24 cellular contexts compared by ENCODE assay signal in genomic region chr20:41327178-41327577, GRCh38. TPM values are rescaled to one million over a fixed set of nuclear protein-coding genes. Genes with fewer than 3 reads are reported as not detected.
DNase-seq lines count a peak whose midpoint lies in the region; ATAC-seq, FAIRE-seq and TF ChIP-seq lines count a peak whose summit lies in the region.
"Had no signal": no experiment of that assay in that cellular context is flagged by ENCODE, and none has a peak within 500 bp of the region (broad histone marks: within the 10 kb centered on the region; RNA-seq: fewer than 3 reads in every experiment).

No MANE protein-coding gene starts in this region.

- no peak overlapping the region for H3K4me3 Mint-ChIP-seq in neural progenitor cell
- H3K4me3 Mint-ChIP-seq: CD14-positive monocyte had no signal

- H4K5ac ChIP-seq in IMR-90 (ENCODE audit: low read depth, low read length), result peak overlapping the region; percentile 34

- H3K9me1 ChIP-seq in IMR-90 (ENCODE audit: insufficient read depth, low read length), result peaks cover 5% of the 10 kb centered on the region
- H3K9me1 ChIP-seq in K562 (ENCODE audit: control insufficient read depth, insufficient read depth, low read length), result no peaks in the 10 kb centered on the region

- H3K9me3 Mint-ChIP-seq in neural progenitor cell, result no peaks in the 10 kb centered on the region

- H3K4me3 ChIP-seq in GM23248 (no peak overlapping the region), IMR-90 (ENCODE audit: insufficient read depth, low read depth, low read length) (no peak overlapping the region), K562 (no peak overlapping the region), neural progenitor cell (no peak overlapping the region), gastroesophageal sphincter (no peak overlapping the region)
- H3K4me3 ChIP-seq: MG63, Peyer's patch, SJCRH30 had no signal

- no peak overlapping the region for H3K56ac ChIP-seq in IMR-90 (ENCODE audit: extremely low read depth, insufficient read depth, low read length)

- H2AK9ac ChIP-seq in IMR-90 (replicated peaks; ENCODE audit: low read depth, low read length, poor library complexity), result no peak overlapping the region

- WGBS in GM23248 (ENCODE audit: low coverage in 1 of 2, low lambda C conversion rate in 2 of 2, missing lambda C conversion rate in 2 of 2), 2 experiments, result 96 to 98% methylated on average over 5 of the region's 5 CpGs
- WGBS in IMR-90 (ENCODE audit: extremely low coverage in 2 of 2, insufficient read length in 1 of 2), 2 experiments, result 100% methylated on average over 1 of the region's 5 CpGs; no CpG with 5 or more reads in 1 of the 2 experiments
- WGBS in K562 (ENCODE audit: insufficient coverage, low coverage, missing lambda C conversion rate), result 41% methylated on average over 5 of the region's 5 CpGs
- 55 to 88% methylated on average over 2 to 5 of the region's 5 CpGs for WGBS in gastroesophageal sphincter (ENCODE audit: low coverage in 1 of 2), 2 donors

- peak overlapping the region; percentile 93 for H3K27ac Mint-ChIP-seq in neural progenitor cell
- H3K27ac Mint-ChIP-seq: CD14-positive monocyte had no signal

- dilution Hi-C loops in IMR-90 (cut with HindIII; ENCODE audit: low sequenced_read_pairs, unreplicated experiment), result no loop called here

- no peak for TF ChIP-seq EP300 in K562 (IDR thresholded peaks at IDR 0.05; ENCODE audit: low read length)
- no peak for TF ChIP-seq EP300 in gastroesophageal sphincter (IDR thresholded peaks at IDR 0.05)

- peak overlapping the region; percentile 69 for H2BK20ac ChIP-seq in IMR-90 (ENCODE audit: low read depth, low read length)

- no peak for TF ChIP-seq POLR2A in IMR-90 (IDR thresholded peaks at IDR 0.05; ENCODE audit: low read depth, low read length)
- TF ChIP-seq POLR2A in K562 (conservative IDR thresholded peaks at IDR 0.05), result no peak
- no peak for TF ChIP-seq POLR2A in gastroesophageal sphincter (IDR thresholded peaks at IDR 0.05)

- no peaks in the 10 kb centered on the region for H3K36me3 Mint-ChIP-seq in neural progenitor cell
- H3K36me3 Mint-ChIP-seq: CD14-positive monocyte had no signal

- H4K8ac ChIP-seq in IMR-90 (ENCODE audit: low read depth in 2 of 2, low read length in 2 of 2), result peak overlapping the region in 1 of 2 experiments; percentile 59; a peak in 1 of 4 replicates

- H3K9me2 ChIP-seq in GM23248 (ENCODE audit: insufficient read depth), result no peaks in the 10 kb centered on the region

- H3K4me2 ChIP-seq in GM23248 (ENCODE audit: unreplicated experiment) (no peak overlapping the region), IMR-90 (ENCODE audit: low read depth, low read length) (no peak overlapping the region), K562 (ENCODE audit: insufficient read depth, low read length) (no peak overlapping the region), neural progenitor cell (no peak overlapping the region)

- TF ChIP-seq RAD21 in IMR-90 (IDR thresholded peaks at IDR 0.05; ENCODE audit: low read length) (no peak), K562 (CRISPR knock-in tag; conservative IDR thresholded peaks at IDR 0.05 in 1 of 2, IDR thresholded peaks at IDR 0.05 in 1 of 2) (no peak)

- intact Hi-C loops in IMR-90 (cut with micrococcal nuclease), result loop anchor here (5.0 kb wide), 1 partner anchor 190 kb away; the partner anchor contains the start of gene PLCG1
- intact Hi-C loops in K562 (cut with micrococcal nuclease), result no loop called here

- peak overlapping the region; percentile 31; the same call in 1 of the 2 replicates for H2AK5ac ChIP-seq in IMR-90 (ENCODE audit: low read depth, low read length)

- BruUV-seq in IMR-90 (replicated peaks; lab: Mats Ljungman, UMichigan) (no TSS peak), K562 (replicated peaks; lab: Mats Ljungman, UMichigan) (no TSS peak)

- CTCF ChIA-PET in IMR-90 (lab: Yijun Ruan, JAX) (interaction anchor here (0.6 kb wide), 1 partner anchor 39 kb away, joined by 3 read pairs; no protein-coding TSS in a partner anchor), K562 (lab: Yijun Ruan, JAX; ENCODE audit: low intra/inter-chr PET ratio) (no interaction called here)

- H3K4me1 Mint-ChIP-seq in neural progenitor cell, result peaks cover 16% of the 10 kb centered on the region

- H2BK120ac ChIP-seq in IMR-90 (ENCODE audit: low read depth, low read length), result peak overlapping the region; percentile 11

- no peak for FAIRE-seq in K562 (lab: Jason Lieb, UNC)
- FAIRE-seq: A204.1, D721Med had no signal

- H3K9ac ChIP-seq in GM23248 (no peak overlapping the region), IMR-90 (ENCODE audit: low read depth, low read length) (no peak overlapping the region), K562 (ENCODE audit: insufficient read depth in 1 of 2, low read depth in 2 of 2, low read length in 2 of 2) (no peak overlapping the region), neural progenitor cell (no peak overlapping the region)

- H4K91ac ChIP-seq in IMR-90 (ENCODE audit: insufficient read depth, low read depth, low read length), result peak overlapping the region; percentile 49; the same call in 1 of the 2 replicates

- H3K79me2 ChIP-seq in GM23248 (ENCODE audit: insufficient read depth), result no peaks in the 10 kb centered on the region
- H3K79me2 ChIP-seq in K562 (ENCODE audit: control insufficient read depth, insufficient read depth, low read length), result no peaks in the 10 kb centered on the region
- H3K79me2 ChIP-seq in neural progenitor cell (ENCODE audit: low read depth), result no peaks in the 10 kb centered on the region

- POLR2A ChIA-PET in IMR-90 (lab: Charles Lee; ENCODE audit: unreplicated experiment), result no interaction called here
- POLR2A ChIA-PET in K562 (lab: Yijun Ruan, JAX), result interaction anchor here (1.8 kb wide), 1 partner anchor 13 kb away, joined by 4 read pairs; no protein-coding TSS in a partner anchor

- peaks cover 23% of the 10 kb centered on the region for H3F3A ChIP-seq in GM23248 (ENCODE audit: insufficient read depth)
- H3F3A ChIP-seq in neural progenitor cell (ENCODE audit: low read depth), result no peaks in the 10 kb centered on the region

- in situ Hi-C loops in GM23248 (cut with MboI), result loop anchor here (25.0 kb wide), 1 partner anchor 340 kb away; no protein-coding TSS in a partner anchor
- in situ Hi-C loops in IMR-90 (cut with MboI; ENCODE audit: low sequenced_read_pairs), result no loop called here
- in situ Hi-C loops in K562 (cut with MboI), result no loop called here

- DNase-seq in GM23248 (no peak), IMR-90 (no peak), K562 (ENCODE audit: extremely low read depth in 1 of 4, low spot score in 3 of 4) (no peak), neural progenitor cell (ENCODE audit: low spot score) (no peak), hypothalamus (lab: John Stamatoyannopoulos, UW) (no peak), SKM-1 treated with dmso at 0.1 percent for 144 hours (lab: John Stamatoyannopoulos, UW; ENCODE audit: unreplicated experiment) (no peak)
- DNase-seq: DMS53, GDM1, H7, Karpas-422, MG63, NCI-H1417, NCI-H1694 treated with DMSO at 0.1 percent for 48 hours, NCI-H2081 treated with DMSO at 0.1 percent for 48 hours, NCI-H2171 treated with DMSO at 0.1 percent for 48 hours, NCI-H526, Peyer's patch, SJCRH30 had no signal

- H2BK5ac ChIP-seq in IMR-90 (ENCODE audit: low read depth, low read length, poor library complexity, severe bottlenecking), result peak overlapping the region; percentile 55

- no peak overlapping the region for H3K27ac ChIP-seq in GM23248
- H3K27ac ChIP-seq in IMR-90 (ENCODE audit: insufficient read depth, low read length), result peak overlapping the region; percentile 14; the same call in 1 of the 2 replicates
- H3K27ac ChIP-seq in K562 (ENCODE audit: extremely low read depth, low read depth, low read length), result no peak overlapping the region
- H3K27ac ChIP-seq in neural progenitor cell, result no peak overlapping the region
- peak overlapping the region in 1 of 4 donors; percentile 8 for H3K27ac ChIP-seq in gastroesophageal sphincter
- H3K27ac ChIP-seq: Peyer's patch, SJCRH30 had no signal

- ATAC-seq in IMR-90 (ENCODE audit: low read depth), result no peak
- peak; percentile 11; the same call in 1 of the 3 replicates for ATAC-seq in K562
- no peak for ATAC-seq in gastroesophageal sphincter

- peak overlapping the region; percentile 45; the same call in 1 of the 2 replicates for H2AFZ ChIP-seq in GM23248
- H2AFZ ChIP-seq in IMR-90 (replicated peaks; ENCODE audit: low read length, poor library complexity), result no peak overlapping the region
- H2AFZ ChIP-seq in K562 (ENCODE audit: low read depth, low read length), result peak overlapping the region; percentile 79
- no peak overlapping the region for H2AFZ ChIP-seq in neural progenitor cell (replicated peaks)

- H3K27me3 Mint-ChIP-seq in neural progenitor cell (ENCODE audit: insufficient read depth, low read depth), result peaks cover 6% of the 10 kb centered on the region

- H2BK15ac ChIP-seq in IMR-90 (ENCODE audit: low read depth, low read length), result peak overlapping the region; percentile 38; the same call in 1 of the 3 replicates

- 0 out of 4 replicates have a peak, but pooled peaks cover 0 to 8% of the 10 kb centered on the region in 2 experiments for H3K79me1 ChIP-seq in IMR-90 (ENCODE audit: low read depth in 1 of 2, low read length in 2 of 2)

- H4K20me1 ChIP-seq in GM23248 (ENCODE audit: insufficient read depth), result no peaks in the 10 kb centered on the region
- H4K20me1 ChIP-seq in IMR-90 (ENCODE audit: insufficient read depth, low read length), result no peaks in the 10 kb centered on the region
- no peaks in the 10 kb centered on the region for H4K20me1 ChIP-seq in K562 (replicated peaks; ENCODE audit: control insufficient read depth, insufficient read depth, low read length)
- no peaks in the 10 kb centered on the region for H4K20me1 ChIP-seq in neural progenitor cell (ENCODE audit: low read depth)

- H3K14ac ChIP-seq in IMR-90 (replicated peaks; ENCODE audit: low read depth, low read length), result peak overlapping the region; percentile 48; the same call in 1 of the 2 replicates

- H3K36me3 ChIP-seq in GM23248 (ENCODE audit: low read depth) (no peaks in the 10 kb centered on the region), IMR-90 (ENCODE audit: control insufficient read depth, insufficient read depth, low read length) (no peaks in the 10 kb centered on the region), K562 (ENCODE audit: control insufficient read depth, insufficient read depth, low read length) (no peaks in the 10 kb centered on the region), neural progenitor cell (no peaks in the 10 kb centered on the region), gastroesophageal sphincter (no peaks in the 10 kb centered on the region)
- H3K36me3 ChIP-seq: MG63, Peyer's patch, SJCRH30 had no signal

- TF ChIP-seq CTCF in IMR-90 (conservative IDR thresholded peaks at IDR 0.05; ENCODE audit: low read depth, low read length) (no peak), K562 (IDR thresholded peaks at IDR 0.05 in 2 of 3, conservative IDR thresholded peaks at IDR 0.05 in 1 of 3; ENCODE audit: insufficient read depth in 2 of 3, low read depth in 1 of 3, low read length in 3 of 3) (no peak), neural progenitor cell (IDR thresholded peaks at IDR 0.05) (no peak), gastroesophageal sphincter (IDR thresholded peaks at IDR 0.05) (no peak)

- no peak overlapping the region; the same call in 1 of the 2 replicates for H3K23ac ChIP-seq in IMR-90 (ENCODE audit: low read depth, low read length)

- peak overlapping the region; percentile 24; the same call in 1 of the 2 replicates for H3K4ac ChIP-seq in IMR-90 (ENCODE audit: low read depth, low read length)

- H3K9me3 ChIP-seq in GM23248 (ENCODE audit: low read depth) (no peaks in the 10 kb centered on the region), IMR-90 (ENCODE audit: control insufficient read depth, insufficient read depth, low read length) (no peaks in the 10 kb centered on the region), K562 (replicated peaks; ENCODE audit: control insufficient read depth, insufficient read depth, low read depth, low read length) (no peaks in the 10 kb centered on the region), neural progenitor cell (ENCODE audit: low read depth) (no peaks in the 10 kb centered on the region), gastroesophageal sphincter (no peaks in the 10 kb centered on the region)
- H3K9me3 ChIP-seq: MG63, Peyer's patch, SJCRH30 had no signal

- peaks cover 19% of the 10 kb centered on the region for H3K4me1 ChIP-seq in GM23248 (ENCODE audit: insufficient read depth)
- peaks cover 14% of the 10 kb centered on the region for H3K4me1 ChIP-seq in IMR-90 (ENCODE audit: control insufficient read depth, insufficient read depth, low read length)
- peaks cover 0 to 12% of the 10 kb centered on the region in 2 experiments; a peak in 1 of 5 replicates for H3K4me1 ChIP-seq in K562 (replicated peaks in 1 of 2; ENCODE audit: control insufficient read depth in 2 of 2, insufficient read depth in 2 of 2, low read length in 2 of 2)
- no peaks in the 10 kb centered on the region for H3K4me1 ChIP-seq in neural progenitor cell
- H3K4me1 ChIP-seq in gastroesophageal sphincter, result peaks cover 3 to 18% (median 5%) of the 10 kb centered on the region in 3 donors

- H3K18ac ChIP-seq in IMR-90 (ENCODE audit: low read depth, low read length), result peak overlapping the region; percentile 61

- no peaks in the 10 kb centered on the region for H3K27me3 ChIP-seq in GM23248 (replicated peaks; ENCODE audit: insufficient read depth)
- H3K27me3 ChIP-seq in IMR-90 (ENCODE audit: control insufficient read depth, insufficient read depth, low read length), result no peaks in the 10 kb centered on the region
- H3K27me3 ChIP-seq in K562 (ENCODE audit: control insufficient read depth in 2 of 2, insufficient read depth in 2 of 2, low read length in 2 of 2), result no peaks in the 10 kb centered on the region
- H3K27me3 ChIP-seq in neural progenitor cell, result no peaks in the 10 kb centered on the region
- H3K27me3 ChIP-seq in gastroesophageal sphincter, result no peaks in the 10 kb centered on the region
- H3K27me3 ChIP-seq: MG63, Peyer's patch, SJCRH30 had no signal

RNA-seq across cellular contexts. Expression of gene ZHX3, which starts 9.6 kb away (rescaled TPM):
- total RNA-seq in GM23248 (2014; rRNA removed; shearing (Covaris generic)), result 37.3 and 38.5 TPM in 2 replicates
- polyA plus RNA-seq in GM23248 (2016; fragmentation: Nextera tagmentation; extraction: Ambion mirVana), result 9.8 and 11.5 TPM in 2 replicates
- total RNA-seq in IMR-90 (2012; rRNA removed), result 28.0 and 28.3 TPM in 2 replicates
- 22.0 and 25.0 TPM in 2 replicates for polyA plus RNA-seq in IMR-90 (2012; rRNA removed)
- 11.2 and 16.4 TPM in 2 replicates for polyA plus RNA-seq in IMR-90 (2012; cell fraction: cytosol; rRNA removed)
- polyA plus RNA-seq in IMR-90 (2012; cell fraction: nucleus; rRNA removed; ENCODE audit: low replicate concordance), result 13.8 and 21.1 TPM in 2 replicates
- 11.4 and 16.1 TPM in 2 replicates for total RNA-seq in K562 (2011; cell fraction: chromatin; rRNA removed; ENCODE audit: low replicate concordance)
- 5.2 and 6.6 TPM in 2 replicates for total RNA-seq in K562 (2011; cell fraction: nucleolus; rRNA removed)
- total RNA-seq in K562 (2011; cell fraction: nucleoplasm; rRNA removed), result 9.6 and 10.9 TPM in 2 replicates
- total RNA-seq in K562 (2014; rRNA removed), result 3.7 and 6.0 TPM in 2 replicates
- 6.9 and 7.1 TPM in 2 replicates for total RNA-seq in K562 (2014; rRNA removed; fragmentation: Illumina TruSeq; extraction: Trizol)
- total RNA-seq in K562 (2015; rRNA removed; fragmentation: Illumina TruSeq; extraction: Trizol), result 5.5 and 6.1 TPM in 2 replicates
- 14.6 and 14.8 TPM in 2 replicates for total RNA-seq in K562 (2021)
- polyA plus RNA-seq in K562 (2011; rRNA removed), result 4.9 and 5.7 TPM in 2 replicates
- polyA plus RNA-seq in K562 (2011; cell fraction: cytosol; rRNA removed), result 4.1 and 4.4 TPM in 2 replicates
- polyA plus RNA-seq in K562 (2011; cell fraction: nucleus; rRNA removed), result 5.9 and 6.0 TPM in 2 replicates
- polyA plus RNA-seq in K562 (2012), result 4.7 and 4.8 TPM in 2 replicates
- 7.4 and 7.9 TPM in 2 replicates for polyA plus RNA-seq in K562 (2014; fragmentation: Illumina TruSeq; extraction: Trizol)
- 1 to 10 TPM in 1 of 2 experiments, under 1 TPM in 1; 0.80 to 1.4 TPM for polyA plus RNA-seq in K562 (2014; fragmentation: Nextera tagmentation; extraction: Ambion mirVana)
- 3.5 and 4.6 TPM in 2 replicates for polyA plus RNA-seq in K562 (2014; rRNA removed)
- polyA minus RNA-seq in K562 (2011; rRNA and poly(A)+ RNA removed), result 9.0 and 10.6 TPM in 2 replicates
- polyA minus RNA-seq in K562 (2011; cell fraction: cytosol; rRNA and poly(A)+ RNA removed), result 4.0 and 5.6 TPM in 2 replicates
- polyA minus RNA-seq in K562 (2011; cell fraction: nucleus; rRNA and poly(A)+ RNA removed), result 4.0 and 6.7 TPM in 2 replicates
- 5.2 and 6.8 TPM in 2 replicates for total RNA-seq in neural progenitor cell (ENCODE audit: low replicate concordance)
- total RNA-seq in gastroesophageal sphincter, result 100 to 1,000 TPM; 121 to 183 (median 155) TPM

RNA-seq across cellular contexts. Expression of gene LPIN3, which starts 13.4 kb away (rescaled TPM):
- 11.1 and 11.5 TPM in 2 replicates for total RNA-seq in GM23248 (2014; rRNA removed; shearing (Covaris generic))
- polyA plus RNA-seq in GM23248 (2016; fragmentation: Nextera tagmentation; extraction: Ambion mirVana) (13.0 and 14.5 TPM in 2 replicates), IMR-90 (2012; rRNA removed) (6.1 and 8.3 TPM in 2 replicates), K562 (2011; rRNA removed) (5.8 and 11.5 TPM in 2 replicates), K562 (2014; fragmentation: Illumina TruSeq; extraction: Trizol) (7.9 and 9.1 TPM in 2 replicates), K562 (2014; fragmentation: Nextera tagmentation; extraction: Ambion mirVana) (1 to 10 TPM; 2.2 to 5.0 TPM), K562 (2014; rRNA removed) (10.4 and 12.0 TPM in 2 replicates)
- total RNA-seq in IMR-90 (2012; rRNA removed) (1.7 and 2.3 TPM in 2 replicates), K562 (2014; rRNA removed) (6.0 and 8.8 TPM in 2 replicates), K562 (2014; rRNA removed; fragmentation: Illumina TruSeq; extraction: Trizol) (2.3 and 2.4 TPM in 2 replicates), K562 (2015; rRNA removed; fragmentation: Illumina TruSeq; extraction: Trizol) (4.6 and 5.9 TPM in 2 replicates), K562 (2021) (6.9 and 7.9 TPM in 2 replicates), neural progenitor cell (ENCODE audit: low replicate concordance) (2.8 and 8.9 TPM in 2 replicates), gastroesophageal sphincter (10 to 100 TPM in 2 of 4 donors, 1 to 10 TPM in 2; 5.5 to 16.6 (median 9.1) TPM)
- polyA plus RNA-seq in IMR-90 (2012; cell fraction: cytosol; rRNA removed), result 1.7 and 3.0 TPM in 2 replicates
- polyA plus RNA-seq in IMR-90 (2012; cell fraction: nucleus; rRNA removed; ENCODE audit: low replicate concordance), result 52.7 and 87.4 TPM in 2 replicates
- 32.2 and 89.1 TPM in 2 replicates for total RNA-seq in K562 (2011; cell fraction: chromatin; rRNA removed; ENCODE audit: low replicate concordance)
- 46.2 and 48.0 TPM in 2 replicates for total RNA-seq in K562 (2011; cell fraction: nucleolus; rRNA removed)
- total RNA-seq in K562 (2011; cell fraction: nucleoplasm; rRNA removed), result 28.4 and 33.2 TPM in 2 replicates
- 3.8 and 4.3 TPM in 2 replicates for polyA plus RNA-seq in K562 (2011; cell fraction: cytosol; rRNA removed)
- polyA plus RNA-seq in K562 (2011; cell fraction: nucleus; rRNA removed), result 83.5 and 84.6 TPM in 2 replicates
- 6.9 and 15.9 TPM in 2 replicates for polyA plus RNA-seq in K562 (2012)
- 1.7 and 3.8 TPM in 2 replicates for polyA minus RNA-seq in K562 (2011; rRNA and poly(A)+ RNA removed)
- 1.1 and 4.9 TPM in 2 replicates for polyA minus RNA-seq in K562 (2011; cell fraction: cytosol; rRNA and poly(A)+ RNA removed)
- 11.7 and 13.7 TPM in 2 replicates for polyA minus RNA-seq in K562 (2011; cell fraction: nucleus; rRNA and poly(A)+ RNA removed)
- polyA plus RNA-seq: CD14-positive monocyte had no signal

RNA-seq across cellular contexts. Expression of gene EMILIN3, which starts 39.4 kb away (rescaled TPM):
- 0.13 TPM in 1 of 2 replicates, not detected in the other for total RNA-seq in GM23248 (2014; rRNA removed; shearing (Covaris generic))
- polyA plus RNA-seq in GM23248 (2016; fragmentation: Nextera tagmentation; extraction: Ambion mirVana) (0.11 TPM in 1 of 2 replicates, not detected in the other), IMR-90 (2012; rRNA removed) (0.07 and 0.16 TPM in 2 replicates), K562 (2011; rRNA removed) (not detected in 2 replicates), K562 (2014; fragmentation: Illumina TruSeq; extraction: Trizol) (not detected in 2 replicates), K562 (2014; fragmentation: Nextera tagmentation; extraction: Ambion mirVana) (under 1 TPM in 1 of 2 experiments, not detected in 1; 0.07 TPM), K562 (2014; rRNA removed) (0.01 TPM in 1 of 2 replicates, not detected in the other)
- total RNA-seq in IMR-90 (2012; rRNA removed) (under 0.01 TPM in 2 replicates), K562 (2014; rRNA removed) (not detected in 2 replicates), K562 (2014; rRNA removed; fragmentation: Illumina TruSeq; extraction: Trizol) (not detected in 2 replicates), K562 (2015; rRNA removed; fragmentation: Illumina TruSeq; extraction: Trizol) (not detected in 2 replicates), K562 (2021) (not detected in 2 replicates), neural progenitor cell (ENCODE audit: low replicate concordance) (3.5 and 9.0 TPM in 2 replicates), gastroesophageal sphincter (1 to 10 TPM; 1.1 to 3.6 (median 2.9) TPM)
- 0.04 and 0.15 TPM in 2 replicates for polyA plus RNA-seq in IMR-90 (2012; cell fraction: cytosol; rRNA removed)
- polyA plus RNA-seq in IMR-90 (2012; cell fraction: nucleus; rRNA removed; ENCODE audit: low replicate concordance), result 0.02 and 0.10 TPM in 2 replicates
- not detected in 2 replicates for total RNA-seq in K562 (2011; cell fraction: chromatin; rRNA removed; ENCODE audit: low replicate concordance)
- total RNA-seq in K562 (2011; cell fraction: nucleolus; rRNA removed), result not detected in 2 replicates
- not detected in 2 replicates for total RNA-seq in K562 (2011; cell fraction: nucleoplasm; rRNA removed)
- polyA plus RNA-seq in K562 (2011; cell fraction: cytosol; rRNA removed), result not detected in 2 replicates
- not detected in 2 replicates for polyA plus RNA-seq in K562 (2011; cell fraction: nucleus; rRNA removed)
- 0.03 and 0.14 TPM in 2 replicates for polyA plus RNA-seq in K562 (2012)
- not detected in 2 replicates for polyA minus RNA-seq in K562 (2011; rRNA and poly(A)+ RNA removed)
- not detected in 2 replicates for polyA minus RNA-seq in K562 (2011; cell fraction: cytosol; rRNA and poly(A)+ RNA removed)
- not detected in 2 replicates for polyA minus RNA-seq in K562 (2011; cell fraction: nucleus; rRNA and poly(A)+ RNA removed)
- total RNA-seq: HT1080, OCI-LY7 had no signal
- polyA plus RNA-seq: CD14-positive monocyte had no signal

Comparison
In these comparisons a context has a peak if more than half of its experiments do, and no peak if none do; other contexts are left out.
1. H2AFZ ChIP-seq: peak in GM23248 (single experiment) and K562 (single experiment); none in IMR-90 (single experiment) and neural progenitor cell (single experiment).